Comparison of ENCODE assay signal across 1 cellular context in genomic region chr20:50153500-50154377, GRCh38.
TF ChIP-seq lines count a peak whose summit lies in the region.

PEDS1 (minus strand) TSS chr20:50153723; CDS start chr20:50153637, 86 bp downstream.

TF ChIP-seq in WTC11, 78 proteins besides CTCF, POLR2A, EP300 and RAD21 (continued from another document):
- TF ChIP-seq, protein P1, sequence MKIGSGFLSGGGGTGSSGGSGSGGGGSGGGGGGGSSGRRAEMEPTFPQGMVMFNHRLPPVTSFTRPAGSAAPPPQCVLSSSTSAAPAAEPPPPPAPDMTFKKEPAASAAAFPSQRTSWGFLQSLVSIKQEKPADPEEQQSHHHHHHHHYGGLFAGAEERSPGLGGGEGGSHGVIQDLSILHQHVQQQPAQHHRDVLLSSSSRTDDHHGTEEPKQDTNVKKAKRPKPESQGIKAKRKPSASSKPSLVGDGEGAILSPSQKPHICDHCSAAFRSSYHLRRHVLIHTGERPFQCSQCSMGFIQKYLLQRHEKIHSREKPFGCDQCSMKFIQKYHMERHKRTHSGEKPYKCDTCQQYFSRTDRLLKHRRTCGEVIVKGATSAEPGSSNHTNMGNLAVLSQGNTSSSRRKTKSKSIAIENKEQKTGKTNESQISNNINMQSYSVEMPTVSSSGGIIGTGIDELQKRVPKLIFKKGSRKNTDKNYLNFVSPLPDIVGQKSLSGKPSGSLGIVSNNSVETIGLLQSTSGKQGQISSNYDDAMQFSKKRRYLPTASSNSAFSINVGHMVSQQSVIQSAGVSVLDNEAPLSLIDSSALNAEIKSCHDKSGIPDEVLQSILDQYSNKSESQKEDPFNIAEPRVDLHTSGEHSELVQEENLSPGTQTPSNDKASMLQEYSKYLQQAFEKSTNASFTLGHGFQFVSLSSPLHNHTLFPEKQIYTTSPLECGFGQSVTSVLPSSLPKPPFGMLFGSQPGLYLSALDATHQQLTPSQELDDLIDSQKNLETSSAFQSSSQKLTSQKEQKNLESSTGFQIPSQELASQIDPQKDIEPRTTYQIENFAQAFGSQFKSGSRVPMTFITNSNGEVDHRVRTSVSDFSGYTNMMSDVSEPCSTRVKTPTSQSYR (CRISPR knock-in tag; IDR thresholded peaks at IDR 0.05): 0 out of 2 replicates have a peak, but pooled peaks have one; percentile 37
- TF ChIP-seq ZNF121 (CRISPR knock-in tag; IDR thresholded peaks at IDR 0.05): no peak
- TF ChIP-seq, protein P2, sequence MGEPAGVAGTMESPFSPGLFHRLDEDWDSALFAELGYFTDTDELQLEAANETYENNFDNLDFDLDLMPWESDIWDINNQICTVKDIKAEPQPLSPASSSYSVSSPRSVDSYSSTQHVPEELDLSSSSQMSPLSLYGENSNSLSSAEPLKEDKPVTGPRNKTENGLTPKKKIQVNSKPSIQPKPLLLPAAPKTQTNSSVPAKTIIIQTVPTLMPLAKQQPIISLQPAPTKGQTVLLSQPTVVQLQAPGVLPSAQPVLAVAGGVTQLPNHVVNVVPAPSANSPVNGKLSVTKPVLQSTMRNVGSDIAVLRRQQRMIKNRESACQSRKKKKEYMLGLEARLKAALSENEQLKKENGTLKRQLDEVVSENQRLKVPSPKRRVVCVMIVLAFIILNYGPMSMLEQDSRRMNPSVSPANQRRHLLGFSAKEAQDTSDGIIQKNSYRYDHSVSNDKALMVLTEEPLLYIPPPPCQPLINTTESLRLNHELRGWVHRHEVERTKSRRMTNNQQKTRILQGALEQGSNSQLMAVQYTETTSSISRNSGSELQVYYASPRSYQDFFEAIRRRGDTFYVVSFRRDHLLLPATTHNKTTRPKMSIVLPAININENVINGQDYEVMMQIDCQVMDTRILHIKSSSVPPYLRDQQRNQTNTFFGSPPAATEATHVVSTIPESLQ (CRISPR knock-in tag; IDR thresholded peaks at IDR 0.05): no peak
- TF ChIP-seq TCF7 (CRISPR knock-in tag; IDR thresholded peaks at IDR 0.05; ENCODE audit: low read depth): no peak
- no peak for TF ChIP-seq NR1H2 (CRISPR knock-in tag; IDR thresholded peaks at IDR 0.05)
- TF ChIP-seq, protein P3, sequence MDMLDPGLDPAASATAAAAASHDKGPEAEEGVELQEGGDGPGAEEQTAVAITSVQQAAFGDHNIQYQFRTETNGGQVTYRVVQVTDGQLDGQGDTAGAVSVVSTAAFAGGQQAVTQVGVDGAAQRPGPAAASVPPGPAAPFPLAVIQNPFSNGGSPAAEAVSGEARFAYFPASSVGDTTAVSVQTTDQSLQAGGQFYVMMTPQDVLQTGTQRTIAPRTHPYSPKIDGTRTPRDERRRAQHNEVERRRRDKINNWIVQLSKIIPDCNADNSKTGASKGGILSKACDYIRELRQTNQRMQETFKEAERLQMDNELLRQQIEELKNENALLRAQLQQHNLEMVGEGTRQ (CRISPR knock-in tag; IDR thresholded peaks at IDR 0.05): peak; percentile 53; the same call in 1 of the 2 replicates
- TF ChIP-seq TP53 (CRISPR knock-in tag; IDR thresholded peaks at IDR 0.05): peak; percentile 76
- 0 out of 2 replicates have a peak, but pooled peaks have one; percentile 7 for TF ChIP-seq SMAD3 (CRISPR knock-in tag; IDR thresholded peaks at IDR 0.05; ENCODE audit: borderline replicate concordance)
- TF ChIP-seq NFATC4 (CRISPR knock-in tag; IDR thresholded peaks at IDR 0.05): no peak
- peak; percentile 79 for TF ChIP-seq CBFB (CRISPR knock-in tag; IDR thresholded peaks at IDR 0.05; ENCODE audit: low read depth)
- TF ChIP-seq, protein P4, sequence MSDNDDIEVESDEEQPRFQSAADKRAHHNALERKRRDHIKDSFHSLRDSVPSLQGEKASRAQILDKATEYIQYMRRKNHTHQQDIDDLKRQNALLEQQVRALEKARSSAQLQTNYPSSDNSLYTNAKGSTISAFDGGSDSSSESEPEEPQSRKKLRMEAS (CRISPR knock-in tag; IDR thresholded peaks at IDR 0.05): peak; percentile 95
